Comparison of ENCODE assay signal across 16 cellular contexts in the genomic region with DNA sequence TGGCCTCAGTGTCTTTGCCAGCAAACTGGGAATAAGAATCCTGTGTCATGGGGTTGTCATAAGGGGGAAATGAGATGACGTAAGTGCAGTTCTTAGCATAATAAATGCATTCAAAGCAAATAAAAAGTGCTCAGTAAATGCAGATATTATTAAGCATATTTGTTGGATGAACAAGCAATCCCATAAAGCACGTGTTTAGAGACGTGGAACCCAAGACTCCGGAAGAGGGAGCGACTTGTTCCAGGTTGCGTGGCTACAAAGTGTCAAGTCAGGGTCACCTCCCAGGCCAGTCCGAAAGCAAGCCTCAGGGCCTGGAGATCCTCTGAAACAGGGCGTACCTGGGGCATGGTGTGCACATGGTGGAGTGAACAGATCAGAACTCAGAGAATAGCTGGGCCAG.
"Had no signal": no experiment of that assay in that cellular context is flagged by ENCODE, and none has a peak within 500 bp of the region (broad histone marks: within the 10 kb centered on the region; RNA-seq: fewer than 3 reads in every experiment).

No MANE protein-coding gene starts in this region.

- H3K36me3 Mint-ChIP-seq: activated CD4-positive, alpha-beta memory T cell treated with anti-CD3 and anti-CD28 coated beads for 36 hours; activated naive CD4-positive, alpha-beta T cell treated with anti-CD3 and anti-CD28 coated beads, Interleukin-2, amount 50 U/mL, for 72 hours; brain; naive B cell had no signal

- H3K36me3 ChIP-seq: neutrophil, right atrium auricular region, upper lobe of right lung had no signal

- H3K27ac Mint-ChIP-seq: activated CD4-positive, alpha-beta memory T cell treated with anti-CD3 and anti-CD28 coated beads for 36 hours; activated naive CD4-positive, alpha-beta T cell treated with anti-CD3 and anti-CD28 coated beads, Interleukin-2, amount 50 U/mL, for 72 hours; activated T-cell treated with anti-CD3 and anti-CD28 coated beads, Interleukin-2, amount 50 U/mL, for 24 hours; naive B cell; T-helper 1 cell treated with Interleukin-12 subunit alpha and Interleukin-12 subunit beta and Interleukin-4 antibody, amounts not matched to agents 30 μg/mL and 1 μg/mL, for 36 hours had no signal

- ATAC-seq: activated naive CD4-positive, alpha-beta T cell treated with anti-CD3 and anti-CD28 coated beads, Interleukin-2, amount 50 U/mL, for 72 hours; left lobe of liver had no signal

- H3K4me3 ChIP-seq: right atrium auricular region, testis, upper lobe of right lung had no signal

- FAIRE-seq: small intestine had no signal

- H3K4me1 ChIP-seq: testis, upper lobe of right lung had no signal

- H3K4me3 Mint-ChIP-seq: activated CD4-positive, alpha-beta memory T cell treated with anti-CD3 and anti-CD28 coated beads for 36 hours; activated T-cell treated with anti-CD3 and anti-CD28 coated beads, Interleukin-2, amount 50 U/mL, for 24 hours; naive B cell; T-helper 1 cell treated with Interleukin-12 subunit alpha and Interleukin-12 subunit beta and Interleukin-4 antibody, amounts not matched to agents 30 μg/mL and 1 μg/mL, for 36 hours had no signal

- DNase-seq: activated CD4-positive, alpha-beta memory T cell treated with anti-CD3 and anti-CD28 coated beads for 36 hours; activated T-cell treated with anti-CD3 and anti-CD28 coated beads, Interleukin-2, amount 50 U/mL, for 24 hours; naive B cell; small intestine; stimulated activated CD4-positive, alpha-beta T cell treated with anti-CD3 and anti-CD28 coated beads, Interleukin-4, amount 100 ng/mL, for 4 hours; stimulated activated CD8-positive, alpha-beta memory T cell treated with anti-CD3 and anti-CD28 coated beads, Interleukin-4, amount 100 ng/mL, for 48 hours; stimulated activated naive CD4-positive, alpha-beta T cell treated with Interleukin-2 at 50 U/mL for 16 hours; upper lobe of right lung had no signal

- H3K27ac ChIP-seq: neutrophil, right atrium auricular region, testis, upper lobe of right lung, VCaP had no signal

- H3K9me3 ChIP-seq: neutrophil, right atrium auricular region, testis, upper lobe of right lung had no signal

- H3K27me3 ChIP-seq: right atrium auricular region, testis had no signal

- H3K9me3 Mint-ChIP-seq: activated CD4-positive, alpha-beta memory T cell treated with anti-CD3 and anti-CD28 coated beads for 36 hours; activated naive CD4-positive, alpha-beta T cell treated with anti-CD3 and anti-CD28 coated beads, Interleukin-2, amount 50 U/mL, for 72 hours; activated T-cell treated with anti-CD3 and anti-CD28 coated beads, Interleukin-2, amount 50 U/mL, for 24 hours; T-helper 1 cell treated with Interleukin-12 subunit alpha and Interleukin-12 subunit beta and Interleukin-4 antibody, amounts not matched to agents 30 μg/mL and 1 μg/mL, for 36 hours had no signal
